ENCODE assay signal across 12 cellular contexts in genomic region chr4:38002451-38003071, GRCh38. TPM values are rescaled to one million over a fixed set of nuclear protein-coding genes. Genes with fewer than 3 reads are reported as not detected.
DNase-seq lines count a peak whose midpoint lies in the region; ATAC-seq and TF ChIP-seq lines count a peak whose summit lies in the region.
"Had no signal": no experiment of that assay in that cellular context is flagged by ENCODE, and none has a peak within 500 bp of the region (broad histone marks: within the 10 kb centered on the region; RNA-seq: fewer than 3 reads in every experiment).

No MANE protein-coding gene starts in this region.

- H3K9ac ChIP-seq in HUES6 (ENCODE audit: low read length), result peak overlapping the region; percentile 28

- TF ChIP-seq CTCF in choroid plexus epithelial cell (conservative IDR thresholded peaks at IDR 0.05; ENCODE audit: low read depth, low read length) (no peak), kidney epithelial cell (IDR thresholded peaks at IDR 0.05; ENCODE audit: insufficient read depth, low read length, poor library complexity, severe bottlenecking) (no peak)

- ATAC-seq in HG03460 (IDR thresholded peaks at IDR 0.05; ENCODE audit: unreplicated experiment) (no peak), HG02763 (IDR thresholded peaks at IDR 0.05; ENCODE audit: unreplicated experiment) (no peak)

- DNase-seq in A172 (ENCODE audit: low spot score) (peak; percentile 29), choroid plexus epithelial cell (ENCODE audit: low read depth) (peak; percentile 36), kidney epithelial cell (ENCODE audit: low read depth) (peak; percentile 54), NCI-H510A treated with DMSO at 0.1 percent for 48 hours (lab: John Stamatoyannopoulos, UW) (no peak)
- no peak for DNase-seq in activated CD8-positive, alpha-beta memory T cell treated with anti-CD3 and anti-CD28 coated beads, Interleukin-2, amount 50 U/mL, for 48 hours
- DNase-seq: activated CD4-positive, CD25-positive, alpha-beta regulatory T cell treated with anti-CD3 and anti-CD28 coated beads, Interleukin-2, amount 50 U/mL, for 72 hours; activated T-cell treated with anti-CD3 and anti-CD28 coated beads for 4 hours; posterior cingulate gyrus had no signal

- H3K27me3 ChIP-seq in HUES6 (ENCODE audit: control insufficient read depth, insufficient read depth, low read length), result no peaks in the 10 kb centered on the region
- no peaks in the 10 kb centered on the region for H3K27me3 ChIP-seq in kidney epithelial cell (ENCODE audit: control insufficient read depth, insufficient read depth, low read length)

- H3K4me3 ChIP-seq in HUES6 (ENCODE audit: low read depth, low read length) (no peak overlapping the region), choroid plexus epithelial cell (ENCODE audit: low read depth, low read length) (no peak overlapping the region), kidney epithelial cell (ENCODE audit: low read depth, low read length) (no peak overlapping the region)

- H3K9me3 ChIP-seq in HUES6 (ENCODE audit: control insufficient read depth, insufficient read depth, low read depth, low read length), result no peaks in the 10 kb centered on the region

- peak overlapping the region; percentile 71 for H3K27ac ChIP-seq in HUES6 (ENCODE audit: low read depth, low read length)

- peaks cover 53% of the 10 kb centered on the region for H3K4me1 ChIP-seq in HUES6 (ENCODE audit: control insufficient read depth, insufficient read depth, low read length)

- H3K36me3 ChIP-seq in HUES6 (ENCODE audit: control insufficient read depth, insufficient read depth, low read length) (no peaks in the 10 kb centered on the region), kidney epithelial cell (ENCODE audit: control insufficient read depth, insufficient read depth, low read length) (no peaks in the 10 kb centered on the region)

RNA-seq across cellular contexts. Expression of gene PTTG2, which starts 42.4 kb away (rescaled TPM):
- total RNA-seq in A172 (2014; rRNA removed; shearing (Covaris generic)), result not detected in 2 replicates
- total RNA-seq in kidney epithelial cell, result not detected in 2 replicates
- total RNA-seq: fibroblast of lung had no signal

Comparison
In these comparisons a context has a peak if more than half of its experiments do, and no peak if none do; other contexts are left out.
1. DNase-seq: peak in A172 (single experiment), choroid plexus epithelial cell (single experiment) and kidney epithelial cell (single experiment); none in activated CD8-positive, alpha-beta memory T cell treated with anti-CD3 and anti-CD28 coated beads, Interleukin-2, amount 50 U/mL, for 48 hours (single experiment) and NCI-H510A treated with DMSO at 0.1 percent for 48 hours (single experiment).